8 cellular contexts compared by ENCODE assay signal in genomic region chr20:44911264-44911921, GRCh38. TPM values are rescaled to one million over a fixed set of nuclear protein-coding genes. Genes with fewer than 3 reads are reported as not detected.
DNase-seq lines count a peak whose midpoint lies in the region; ATAC-seq and TF ChIP-seq lines count a peak whose summit lies in the region.

No MANE protein-coding gene starts in this region.

- H3K9me3 Mint-ChIP-seq in stimulated activated effector memory CD8-positive, alpha-beta T cell treated with anti-CD3 and anti-CD28 coated beads, Interleukin-12 subunit alpha, Interleukin-12 subunit beta, amount 100 ng/mL, for 72 hours: no peaks in the 10 kb centered on the region

- TF ChIP-seq CTCF in RWPE1 (conservative IDR thresholded peaks at IDR 0.05; ENCODE audit: low read depth): no peak; the same call in 1 of the 2 replicates

- H3K4me2 ChIP-seq in BLaER1 treated with 17β-estradiol and CSF1 and Interleukin-3, amounts not matched to agents 10 nM and 100 nM: peak overlapping the region; percentile 86 to 94 (median 89); a peak in 19 of 22 replicates

- POLR2A ChIA-PET in RWPE1 (lab: Yijun Ruan, JAX; ENCODE audit: low non-redundant PET): interaction anchor here (1.0 kb wide), 1 partner anchor 198 kb away, joined by 3 read pairs; no protein-coding TSS in a partner anchor

- in situ Hi-C loops in HAP-1 (cut with MboI; ENCODE audit: low sequenced_read_pairs): no loop called here

- CTCF ChIA-PET in RWPE1 (lab: Yijun Ruan, JAX): interaction anchor here (0.6 kb wide), 1 partner anchor 225 kb away, joined by 3 read pairs; no protein-coding TSS in a partner anchor

- no peaks in the 10 kb centered on the region for H3K9me3 ChIP-seq in BLaER1 treated with 17β-estradiol and CSF1 and Interleukin-3, amounts not matched to agents 10 nM and 100 nM (replicated peaks in 1 of 11)
- H3K9me3 ChIP-seq in HAP-1: no peaks in the 10 kb centered on the region

- H3K27me3 ChIP-seq in BLaER1 treated with 17β-estradiol and CSF1 and Interleukin-3, amounts not matched to agents 10 nM and 100 nM: no peaks in the 10 kb centered on the region
- no peaks in the 10 kb centered on the region for H3K27me3 ChIP-seq in HAP-1 (ENCODE audit: low read depth)

- no peak overlapping the region for H3K4me3 ChIP-seq in BLaER1 treated with 17β-estradiol and CSF1 and Interleukin-3, amounts not matched to agents 10 nM and 100 nM
- H3K4me3 ChIP-seq in HAP-1: peak overlapping the region; percentile 81

- H3K36me3 Mint-ChIP-seq in stimulated activated effector memory CD8-positive, alpha-beta T cell treated with anti-CD3 and anti-CD28 coated beads, Interleukin-12 subunit alpha, Interleukin-12 subunit beta, amount 100 ng/mL, for 72 hours: peaks cover 76% of the 10 kb centered on the region

- peak overlapping the region; percentile 83 for H3K4me3 Mint-ChIP-seq in stimulated activated effector memory CD8-positive, alpha-beta T cell treated with anti-CD3 and anti-CD28 coated beads, Interleukin-12 subunit alpha, Interleukin-12 subunit beta, amount 100 ng/mL, for 72 hours

- peaks cover 21% of the 10 kb centered on the region for H3K4me1 Mint-ChIP-seq in stimulated activated effector memory CD8-positive, alpha-beta T cell treated with anti-CD3 and anti-CD28 coated beads, Interleukin-12 subunit alpha, Interleukin-12 subunit beta, amount 100 ng/mL, for 72 hours

- H3K4me1 ChIP-seq in BLaER1 treated with 17β-estradiol and CSF1 and Interleukin-3, amounts not matched to agents 10 nM and 100 nM: peaks cover 22 to 36% (median 28%) of the 10 kb centered on the region in 10 experiments
- 0 out of 2 replicates have a peak, but pooled peaks cover 2% of the 10 kb centered on the region for H3K4me1 ChIP-seq in HAP-1

- no peak for ATAC-seq in stimulated activated effector memory CD8-positive, alpha-beta T cell treated with anti-CD3 and anti-CD28 coated beads, Interleukin-12 subunit alpha, Interleukin-12 subunit beta, amount 100 ng/mL, for 72 hours
- no peak for ATAC-seq in GM18868 (IDR thresholded peaks at IDR 0.05; ENCODE audit: unreplicated experiment)

- DNase-seq in HAP-1 (ENCODE audit: low spot score in 2 of 2): peak; percentile 71 to 90
- peak; percentile 88 for DNase-seq in RWPE1 (ENCODE audit: low spot score)
- DNase-seq in activated naive CD4-positive, alpha-beta T cell treated with anti-CD3 and anti-CD28 coated beads, Interleukin-2, amount 50 U/mL, for 16 hours: peak; percentile 39
- peak; percentile 97 for DNase-seq in islet precursor cell
- peak; percentile 13 to 63 for DNase-seq in stimulated activated effector memory CD8-positive, alpha-beta T cell treated with anti-CD3 and anti-CD28 coated beads, Interleukin-12 subunit alpha, Interleukin-12 subunit beta, amount 100 ng/mL, for 72 hours (ENCODE audit: low spot score in 2 of 2)
- no peak for DNase-seq in occipital lobe (lab: John Stamatoyannopoulos, UW)

- peaks cover 0 to 43% (median 30%) of the 10 kb centered on the region in 11 experiments; a peak in 18 of 22 replicates for H4K20me1 ChIP-seq in BLaER1 treated with 17β-estradiol and CSF1 and Interleukin-3, amounts not matched to agents 10 nM and 100 nM

- H3K27ac Mint-ChIP-seq in stimulated activated effector memory CD8-positive, alpha-beta T cell treated with anti-CD3 and anti-CD28 coated beads, Interleukin-12 subunit alpha, Interleukin-12 subunit beta, amount 100 ng/mL, for 72 hours: no peak overlapping the region

- H3K9ac ChIP-seq in BLaER1 treated with 17β-estradiol and CSF1 and Interleukin-3, amounts not matched to agents 10 nM and 100 nM: no peak overlapping the region

- no peak overlapping the region for H3K27ac ChIP-seq in BLaER1 treated with 17β-estradiol and CSF1 and Interleukin-3, amounts not matched to agents 10 nM and 100 nM
- H3K27ac ChIP-seq in RWPE1: peak overlapping the region; percentile 64

- H3K36me3 ChIP-seq in BLaER1 treated with 17β-estradiol and CSF1 and Interleukin-3, amounts not matched to agents 10 nM and 100 nM: peaks cover 47 to 72% (median 58%) of the 10 kb centered on the region in 11 experiments
- peaks cover 39% of the 10 kb centered on the region for H3K36me3 ChIP-seq in HAP-1 (replicated peaks)

RNA-seq across cellular contexts. Expression of gene PABPC1L, which starts 1.5 kb away (rescaled TPM):
- 4.4 TPM for total RNA-seq in occipital lobe

RNA-seq across cellular contexts. Expression of gene YWHAB, which starts 25.9 kb away (rescaled TPM):
- total RNA-seq in occipital lobe: 121 TPM

RNA-seq across cellular contexts. Expression of gene TOMM34, which starts 48.8 kb away (rescaled TPM):
- 5.0 TPM for total RNA-seq in occipital lobe

RNA-seq across cellular contexts. Expression of gene STK4, which starts 54.9 kb away (rescaled TPM):
- 56.6 TPM for total RNA-seq in occipital lobe
